Comparison of ENCODE assay signal across 8 cellular contexts in genomic region chr7:1503390-1503789, GRCh38. TPM values are rescaled to one million over a fixed set of nuclear protein-coding genes. Genes with fewer than 3 reads are reported as not detected.
DNase-seq lines count a peak whose midpoint lies in the region; ATAC-seq and TF ChIP-seq lines count a peak whose summit lies in the region.

No MANE protein-coding gene starts in this region.

- H3F3A ChIP-seq in PC-9 (ENCODE audit: insufficient read depth, low read depth): peaks cover 25% of the 10 kb centered on the region

- BruUV-seq in PC-9 (replicated peaks; lab: Mats Ljungman, UMichigan): no TSS peak

- peaks cover 33% of the 10 kb centered on the region for H3K79me2 ChIP-seq in PC-9 (ENCODE audit: low read depth)

- H3K9me2 ChIP-seq in PC-9 (ENCODE audit: insufficient read depth): no peaks in the 10 kb centered on the region

- TF ChIP-seq CTCF in PC-9 (conservative IDR thresholded peaks at IDR 0.05): no peak
- TF ChIP-seq CTCF in osteocyte (IDR thresholded peaks at IDR 0.05): no peak

- no peaks in the 10 kb centered on the region for H3K27me3 ChIP-seq in CD8-positive, alpha-beta memory T cell (ENCODE audit: insufficient read depth, low read length, poor library complexity, severe bottlenecking)
- H3K27me3 ChIP-seq in PC-9 (ENCODE audit: insufficient read depth, low read depth): no peaks in the 10 kb centered on the region

- peak overlapping the region; percentile 79 for H3K4me3 ChIP-seq in CD8-positive, alpha-beta memory T cell (ENCODE audit: low read length)
- peak overlapping the region; percentile 99 for H3K4me3 ChIP-seq in PC-9

- H2AFZ ChIP-seq in PC-9: peak overlapping the region; percentile 86; the same call in 1 of the 2 replicates

- intact Hi-C loops in PC-9 (cut with micrococcal nuclease; ENCODE audit: unreplicated experiment): loop anchor here (5.0 kb wide), 1 partner anchor 159 kb away; no protein-coding TSS in a partner anchor

- no peaks in the 10 kb centered on the region for H3K9me3 Mint-ChIP-seq in CD8-positive, alpha-beta memory T cell
- H3K9me3 Mint-ChIP-seq in osteocyte (ENCODE audit: unreplicated experiment): no peaks in the 10 kb centered on the region

- H3K27ac Mint-ChIP-seq in CD8-positive, alpha-beta memory T cell: peak overlapping the region in 6 of 8 donors; percentile 47 to 86 (median 66)
- H3K27ac Mint-ChIP-seq in osteocyte (ENCODE audit: unreplicated experiment): no peak overlapping the region

- no peaks in the 10 kb centered on the region for H3K9me3 ChIP-seq in CD8-positive, alpha-beta memory T cell (ENCODE audit: low read length)
- H3K9me3 ChIP-seq in PC-9 (ENCODE audit: insufficient read depth, low read depth): no peaks in the 10 kb centered on the region

- H3K36me3 ChIP-seq in CD8-positive, alpha-beta memory T cell (ENCODE audit: insufficient read depth, low read length): peaks cover 6% of the 10 kb centered on the region
- 0 out of 2 replicates have a peak, but pooled peaks cover 19% of the 10 kb centered on the region for H3K36me3 ChIP-seq in PC-9 (ENCODE audit: low read depth)

- peak overlapping the region; percentile 61 for H3K27ac ChIP-seq in CD8-positive, alpha-beta memory T cell (ENCODE audit: low read depth, low read length)
- H3K27ac ChIP-seq in PC-9: no peak overlapping the region

- H3K36me3 Mint-ChIP-seq in CD8-positive, alpha-beta memory T cell: peaks cover 0 to 34% (median 4%) of the 10 kb centered on the region in 3 donors
- peaks cover 11% of the 10 kb centered on the region for H3K36me3 Mint-ChIP-seq in osteocyte (ENCODE audit: unreplicated experiment)

- peaks cover 31% of the 10 kb centered on the region for H4K20me1 ChIP-seq in PC-9 (ENCODE audit: insufficient read depth)

- POLR2A ChIA-PET in CD8-positive, alpha-beta memory T cell (lab: Charles Lee): no interaction called here
- POLR2A ChIA-PET in PC-9 (lab: Charles Lee; ENCODE audit: unreplicated experiment): no interaction called here

- DNase-seq in CD8-positive, alpha-beta memory T cell: no peak
- DNase-seq in PC-9 (no peak), erythroblast (lab: John Stamatoyannopoulos, UW) (peak; percentile 30 to 38), osteocyte (ENCODE audit: extremely low spot score, unreplicated experiment) (no peak), SIG-M5 treated with dmso at 0.1 percent for 504 hours (lab: John Stamatoyannopoulos, UW; ENCODE audit: unreplicated experiment) (no peak), cortex of kidney (lab: John Stamatoyannopoulos, UW) (no peak), NCI-H2227 (lab: John Stamatoyannopoulos, UW; ENCODE audit: unreplicated experiment) (no peak)

- H3K27me3 Mint-ChIP-seq in CD8-positive, alpha-beta memory T cell: peaks cover 5 to 11% of the 10 kb centered on the region in 2 donors
- H3K27me3 Mint-ChIP-seq in osteocyte (ENCODE audit: unreplicated experiment): no peaks in the 10 kb centered on the region

- TF ChIP-seq POLR2A in erythroblast (IDR thresholded peaks at IDR 0.05; ENCODE audit: low read length): no peak

- peaks cover 31% of the 10 kb centered on the region for H3K4me1 ChIP-seq in CD8-positive, alpha-beta memory T cell (ENCODE audit: insufficient read depth, low read length)
- H3K4me1 ChIP-seq in PC-9 (replicated peaks; ENCODE audit: insufficient read depth): peaks cover 33% of the 10 kb centered on the region

- peak overlapping the region; percentile 75 to 91 (median 86) for H3K4me3 Mint-ChIP-seq in CD8-positive, alpha-beta memory T cell
- H3K4me3 Mint-ChIP-seq in osteocyte (ENCODE audit: unreplicated experiment): peak overlapping the region; percentile 87

- CTCF ChIA-PET in CD8-positive, alpha-beta memory T cell (lab: Charles Lee): no interaction called here
- CTCF ChIA-PET in PC-9 (lab: Charles Lee): no interaction called here

- peaks cover 16 to 46% (median 18%) of the 10 kb centered on the region in 3 donors for H3K4me1 Mint-ChIP-seq in CD8-positive, alpha-beta memory T cell
- H3K4me1 Mint-ChIP-seq in osteocyte (ENCODE audit: unreplicated experiment): peaks cover 16% of the 10 kb centered on the region

- H3K4me2 ChIP-seq in PC-9: peak overlapping the region; percentile 99

- no peak for ATAC-seq in HG03196 (IDR thresholded peaks at IDR 0.05; ENCODE audit: unreplicated experiment)

RNA-seq across cellular contexts. Expression of gene INTS1, which starts 0.8 kb away (rescaled TPM):
- 100 to 1,000 TPM in 1 of 2 experiments, 10 to 100 TPM in 1; 96.6 to 111 TPM for total RNA-seq in CD8-positive, alpha-beta memory T cell
- 26.1 TPM for polyA plus RNA-seq in CD8-positive, alpha-beta memory T cell
- total RNA-seq in PC-9 (2021) (124 and 170 TPM in 2 replicates), osteocyte (111 and 121 TPM in 2 replicates)

RNA-seq across cellular contexts. Expression of gene MAFK, which starts 27.1 kb away (rescaled TPM):
- 10 to 100 TPM; 36.6 to 41.1 TPM for total RNA-seq in CD8-positive, alpha-beta memory T cell
- polyA plus RNA-seq in CD8-positive, alpha-beta memory T cell: 0.85 TPM
- total RNA-seq in PC-9 (2021) (43.1 and 70.8 TPM in 2 replicates), osteocyte (19.9 and 23.0 TPM in 2 replicates)

RNA-seq across cellular contexts. Expression of gene MICALL2, which starts 44.1 kb away (rescaled TPM):
- 1 to 10 TPM; 2.1 to 2.3 TPM for total RNA-seq in CD8-positive, alpha-beta memory T cell
- 0.71 TPM for polyA plus RNA-seq in CD8-positive, alpha-beta memory T cell
- 104 and 115 TPM in 2 replicates for total RNA-seq in PC-9 (2021)
- 55.9 and 63.1 TPM in 2 replicates for total RNA-seq in osteocyte

RNA-seq across cellular contexts. Expression of gene TMEM184A, which starts 52.6 kb away (rescaled TPM):
- not detected for total RNA-seq in CD8-positive, alpha-beta memory T cell
- not detected for polyA plus RNA-seq in CD8-positive, alpha-beta memory T cell
- total RNA-seq in PC-9 (2021) (21.4 TPM in 2 replicates), osteocyte (0.27 and 0.29 TPM in 2 replicates)

Comparison
In these comparisons a context has a peak if more than half of its experiments do, and no peak if none do; other contexts are left out.
1. DNase-seq: peak in erythroblast (2 of 2); none in CD8-positive, alpha-beta memory T cell (0 of 5), PC-9 (0 of 2), osteocyte (single experiment), SIG-M5 treated with dmso at 0.1 percent for 504 hours (single experiment), cortex of kidney (single experiment) and NCI-H2227 (single experiment).
2. RNA of gene MICALL2, which starts 44.1 kb away (total RNA-seq): 104 to 115 TPM in PC-9 and 55.9 to 63.1 TPM in osteocyte; 2.1 to 2.3 TPM in CD8-positive, alpha-beta memory T cell; every median in the first group is over 10 times any median in the second.